ENCODE assay signal across 1 cellular context in genomic region chr22:30251661-30252226, GRCh38.
TF ChIP-seq lines count a peak whose summit lies in the region.

No MANE protein-coding gene starts in this region.

TF ChIP-seq in GM23338, 12 proteins besides CTCF, POLR2A, EP300 and RAD21:
- TF ChIP-seq, protein P1, sequence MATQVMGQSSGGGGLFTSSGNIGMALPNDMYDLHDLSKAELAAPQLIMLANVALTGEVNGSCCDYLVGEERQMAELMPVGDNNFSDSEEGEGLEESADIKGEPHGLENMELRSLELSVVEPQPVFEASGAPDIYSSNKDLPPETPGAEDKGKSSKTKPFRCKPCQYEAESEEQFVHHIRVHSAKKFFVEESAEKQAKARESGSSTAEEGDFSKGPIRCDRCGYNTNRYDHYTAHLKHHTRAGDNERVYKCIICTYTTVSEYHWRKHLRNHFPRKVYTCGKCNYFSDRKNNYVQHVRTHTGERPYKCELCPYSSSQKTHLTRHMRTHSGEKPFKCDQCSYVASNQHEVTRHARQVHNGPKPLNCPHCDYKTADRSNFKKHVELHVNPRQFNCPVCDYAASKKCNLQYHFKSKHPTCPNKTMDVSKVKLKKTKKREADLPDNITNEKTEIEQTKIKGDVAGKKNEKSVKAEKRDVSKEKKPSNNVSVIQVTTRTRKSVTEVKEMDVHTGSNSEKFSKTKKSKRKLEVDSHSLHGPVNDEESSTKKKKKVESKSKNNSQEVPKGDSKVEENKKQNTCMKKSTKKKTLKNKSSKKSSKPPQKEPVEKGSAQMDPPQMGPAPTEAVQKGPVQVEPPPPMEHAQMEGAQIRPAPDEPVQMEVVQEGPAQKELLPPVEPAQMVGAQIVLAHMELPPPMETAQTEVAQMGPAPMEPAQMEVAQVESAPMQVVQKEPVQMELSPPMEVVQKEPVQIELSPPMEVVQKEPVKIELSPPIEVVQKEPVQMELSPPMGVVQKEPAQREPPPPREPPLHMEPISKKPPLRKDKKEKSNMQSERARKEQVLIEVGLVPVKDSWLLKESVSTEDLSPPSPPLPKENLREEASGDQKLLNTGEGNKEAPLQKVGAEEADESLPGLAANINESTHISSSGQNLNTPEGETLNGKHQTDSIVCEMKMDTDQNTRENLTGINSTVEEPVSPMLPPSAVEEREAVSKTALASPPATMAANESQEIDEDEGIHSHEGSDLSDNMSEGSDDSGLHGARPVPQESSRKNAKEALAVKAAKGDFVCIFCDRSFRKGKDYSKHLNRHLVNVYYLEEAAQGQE (IDR thresholded peaks at IDR 0.05; ENCODE audit: unreplicated experiment), result no peak
- TF ChIP-seq EZH2 (IDR thresholded peaks at IDR 0.05; ENCODE audit: low read depth, unreplicated experiment) (no peak), JUNB (IDR thresholded peaks at IDR 0.05; ENCODE audit: unreplicated experiment) (no peak)
